In genomic region chr1:178115260-178115659, GRCh38 we compare ENCODE assay signal across 34 cellular contexts. TPM values are rescaled to one million over a fixed set of nuclear protein-coding genes. Genes with fewer than 3 reads are reported as not detected.
"Had no signal": no experiment of that assay in that cellular context is flagged by ENCODE, and none has a peak within 500 bp of the region (broad histone marks: within the 10 kb centered on the region; RNA-seq: fewer than 3 reads in every experiment).

No MANE protein-coding gene starts in this region.

- H3K4me1 Mint-ChIP-seq: activated CD4-positive, alpha-beta memory T cell treated with anti-CD3 and anti-CD28 coated beads, Interleukin-2, amount 10 ng/mL, durations not matched to agents 7 days and 5 days; activated CD4-positive, alpha-beta T cell treated with anti-CD3 and anti-CD28 coated beads for 36 hours; activated CD4-positive, alpha-beta T cell treated with anti-CD3 and anti-CD28 coated beads, Interleukin-2, amount 10 ng/mL, durations not matched to agents 7 days and 5 days; activated naive CD4-positive, alpha-beta T cell treated with anti-CD3 and anti-CD28 coated beads, Interleukin-2, amount 10 ng/mL, durations not matched to agents 7 days and 5 days; activated naive CD8-positive, alpha-beta T cell treated with anti-CD3 and anti-CD28 coated beads, Interleukin-2, amount 10 ng/mL, durations not matched to agents 7 days and 5 days; brain; endodermal cell had no signal

- H3K4me1 ChIP-seq: ascending aorta, breast epithelium, colonic mucosa, esophagus muscularis mucosa, gastrocnemius medialis had no signal

- H3K27me3 ChIP-seq: ascending aorta, breast epithelium, cardiac muscle cell, colonic mucosa, dorsolateral prefrontal cortex, esophagus muscularis mucosa, foreskin keratinocyte, gastrocnemius medialis, heart left ventricle had no signal

- H3K36me3 ChIP-seq: ascending aorta, breast epithelium, cardiac muscle cell, colonic mucosa, esophagus muscularis mucosa, gastrocnemius medialis, heart left ventricle had no signal

- ATAC-seq: activated CD4-positive, alpha-beta T cell treated with anti-CD3 and anti-CD28 coated beads for 36 hours; activated naive CD4-positive, alpha-beta T cell treated with anti-CD3 and anti-CD28 coated beads, Interleukin-2, amount 50 U/mL, for 72 hours; activated T-cell treated with anti-CD3 and anti-CD28 coated beads, Interleukin-2, amount 50 U/mL, for 72 hours; foreskin keratinocyte; gastrocnemius medialis; heart left ventricle had no signal

- H3K36me3 Mint-ChIP-seq: activated naive CD4-positive, alpha-beta T cell treated with anti-CD3 and anti-CD28 coated beads, Interleukin-2, amount 10 ng/mL, durations not matched to agents 7 days and 5 days; activated naive CD4-positive, alpha-beta T cell treated with anti-CD3 and anti-CD28 coated beads, Interleukin-2, amount 50 U/mL, for 72 hours; activated naive CD8-positive, alpha-beta T cell treated with anti-CD3 and anti-CD28 coated beads, Interleukin-2, amount 10 ng/mL, durations not matched to agents 7 days and 5 days had no signal

- H3K4me3 Mint-ChIP-seq: activated CD4-positive, alpha-beta memory T cell treated with anti-CD3 and anti-CD28 coated beads, Interleukin-2, amount 10 ng/mL, durations not matched to agents 7 days and 5 days; activated CD4-positive, alpha-beta T cell treated with anti-CD3 and anti-CD28 coated beads for 36 hours; activated CD4-positive, alpha-beta T cell treated with anti-CD3 and anti-CD28 coated beads, Interleukin-2, amount 10 ng/mL, durations not matched to agents 7 days and 5 days; activated naive CD4-positive, alpha-beta T cell treated with anti-CD3 and anti-CD28 coated beads, Interleukin-2, amount 10 ng/mL, durations not matched to agents 7 days and 5 days; activated naive CD8-positive, alpha-beta T cell treated with anti-CD3 and anti-CD28 coated beads, Interleukin-2, amount 10 ng/mL, durations not matched to agents 7 days and 5 days; activated T-cell treated with anti-CD3 and anti-CD28 coated beads, Interleukin-2, amount 50 U/mL, for 24 hours; activated T-cell treated with anti-CD3 and anti-CD28 coated beads, Interleukin-2, amount 50 U/mL, for 72 hours; brain; endodermal cell; T-helper 2 cell treated with Interferon-gamma antibody and Interleukin-4, amounts not matched to agents 5 μg/mL and 100 μg/mL, for 36 hours had no signal

- H3K4me3 ChIP-seq: ascending aorta, breast epithelium, cardiac muscle cell, colonic mucosa, dorsolateral prefrontal cortex, esophagus muscularis mucosa, gastrocnemius medialis, heart left ventricle had no signal

- H3K9me3 Mint-ChIP-seq: activated naive CD4-positive, alpha-beta T cell treated with anti-CD3 and anti-CD28 coated beads, Interleukin-2, amount 10 ng/mL, durations not matched to agents 7 days and 5 days; activated naive CD8-positive, alpha-beta T cell treated with anti-CD3 and anti-CD28 coated beads, Interleukin-2, amount 10 ng/mL, durations not matched to agents 7 days and 5 days; activated T-cell treated with anti-CD3 and anti-CD28 coated beads, Interleukin-2, amount 50 U/mL, for 24 hours; T-helper 2 cell treated with Interferon-gamma antibody and Interleukin-4, amounts not matched to agents 5 μg/mL and 100 μg/mL, for 36 hours had no signal

- H3K27ac Mint-ChIP-seq: activated CD4-positive, alpha-beta memory T cell treated with anti-CD3 and anti-CD28 coated beads, Interleukin-2, amount 10 ng/mL, durations not matched to agents 7 days and 5 days; activated CD4-positive, alpha-beta T cell treated with anti-CD3 and anti-CD28 coated beads for 36 hours; activated CD4-positive, alpha-beta T cell treated with anti-CD3 and anti-CD28 coated beads, Interleukin-2, amount 10 ng/mL, durations not matched to agents 7 days and 5 days; activated naive CD4-positive, alpha-beta T cell treated with anti-CD3 and anti-CD28 coated beads, Interleukin-2, amount 10 ng/mL, durations not matched to agents 7 days and 5 days; activated naive CD4-positive, alpha-beta T cell treated with anti-CD3 and anti-CD28 coated beads, Interleukin-2, amount 50 U/mL, for 72 hours; activated naive CD8-positive, alpha-beta T cell treated with anti-CD3 and anti-CD28 coated beads, Interleukin-2, amount 10 ng/mL, durations not matched to agents 7 days and 5 days; activated T-cell treated with anti-CD3 and anti-CD28 coated beads, Interleukin-2, amount 50 U/mL, for 24 hours; activated T-cell treated with anti-CD3 and anti-CD28 coated beads, Interleukin-2, amount 50 U/mL, for 72 hours; brain; endodermal cell; T-helper 2 cell treated with Interferon-gamma antibody and Interleukin-4, amounts not matched to agents 5 μg/mL and 100 μg/mL, for 36 hours had no signal

- DNase-seq: activated CD4-positive, alpha-beta memory T cell treated with anti-CD3 and anti-CD28 coated beads, Interleukin-2, amount 10 ng/mL, durations not matched to agents 7 days and 5 days; activated CD4-positive, alpha-beta T cell treated with anti-CD3 and anti-CD28 coated beads for 36 hours; activated CD4-positive, alpha-beta T cell treated with anti-CD3 and anti-CD28 coated beads, Interleukin-2, amount 10 ng/mL, durations not matched to agents 7 days and 5 days; activated CD4-positive, alpha-beta T cell treated with anti-CD3 and anti-CD28 coated beads, Interleukin-2, amount 50 U/mL, for 4 hours; activated CD4-positive, CD25-positive, alpha-beta regulatory T cell; activated CD4-positive, CD25-positive, alpha-beta regulatory T cell treated with anti-CD3 and anti-CD28 coated beads, Interleukin-2, amount 50 U/mL, for 72 hours; activated CD8-positive, alpha-beta memory T cell treated with anti-CD3 and anti-CD28 coated beads, Interleukin-2, amount 50 U/mL, for 48 hours; activated gamma-delta T cell; activated naive CD4-positive, alpha-beta T cell; activated naive CD4-positive, alpha-beta T cell treated with anti-CD3 and anti-CD28 coated beads, Interleukin-2, amount 10 ng/mL, durations not matched to agents 7 days and 5 days; activated naive CD8-positive, alpha-beta T cell treated with anti-CD3 and anti-CD28 coated beads, Interleukin-2, amount 10 ng/mL, durations not matched to agents 7 days and 5 days; activated T-cell treated with anti-CD3 and anti-CD28 coated beads for 4 hours; activated T-cell treated with anti-CD3 and anti-CD28 coated beads, Interleukin-2, amount 50 U/mL, for 24 hours; activated T-cell treated with anti-CD3 and anti-CD28 coated beads, Interleukin-2, amount 50 U/mL, for 72 hours; central memory CD4-positive, alpha-beta T cell; cerebellar nuclear complex; colonic mucosa; dorsolateral prefrontal cortex; effector memory CD4-positive, alpha-beta T cell; endodermal cell; erythroblast; foreskin keratinocyte; gastrocnemius medialis; glutamatergic neuron; heart left ventricle; hypothalamus; T1000 had no signal

- H3K27ac ChIP-seq: ascending aorta, breast epithelium, cardiac muscle cell, colonic mucosa, dorsolateral prefrontal cortex, esophagus muscularis mucosa, foreskin keratinocyte, gastrocnemius medialis, heart left ventricle had no signal

- H3K27me3 Mint-ChIP-seq: activated CD4-positive, alpha-beta memory T cell treated with anti-CD3 and anti-CD28 coated beads, Interleukin-2, amount 10 ng/mL, durations not matched to agents 7 days and 5 days; activated CD4-positive, alpha-beta T cell treated with anti-CD3 and anti-CD28 coated beads for 36 hours; activated CD4-positive, alpha-beta T cell treated with anti-CD3 and anti-CD28 coated beads, Interleukin-2, amount 10 ng/mL, durations not matched to agents 7 days and 5 days; activated naive CD4-positive, alpha-beta T cell treated with anti-CD3 and anti-CD28 coated beads, Interleukin-2, amount 10 ng/mL, durations not matched to agents 7 days and 5 days; activated naive CD8-positive, alpha-beta T cell treated with anti-CD3 and anti-CD28 coated beads, Interleukin-2, amount 10 ng/mL, durations not matched to agents 7 days and 5 days; activated T-cell treated with anti-CD3 and anti-CD28 coated beads, Interleukin-2, amount 50 U/mL, for 24 hours; brain had no signal

- H3K9me3 ChIP-seq: ascending aorta, breast epithelium, colonic mucosa, esophagus muscularis mucosa, gastrocnemius medialis, heart left ventricle had no signal

RNA-seq across cellular contexts. Expression of gene RASAL2, which starts 21.4 kb away (rescaled TPM):
- total RNA-seq: activated CD4-positive, alpha-beta memory T cell treated with anti-CD3 and anti-CD28 coated beads, Interleukin-2, amount 10 ng/mL, durations not matched to agents 7 days and 5 days; activated CD4-positive, alpha-beta T cell treated with anti-CD3 and anti-CD28 coated beads for 36 hours; activated CD4-positive, alpha-beta T cell treated with anti-CD3 and anti-CD28 coated beads, Interleukin-2, amount 10 ng/mL, durations not matched to agents 7 days and 5 days; activated naive CD4-positive, alpha-beta T cell treated with anti-CD3 and anti-CD28 coated beads, Interleukin-2, amount 50 U/mL, for 72 hours had no signal
